28 cellular contexts compared by ENCODE assay signal in the genomic region with DNA sequence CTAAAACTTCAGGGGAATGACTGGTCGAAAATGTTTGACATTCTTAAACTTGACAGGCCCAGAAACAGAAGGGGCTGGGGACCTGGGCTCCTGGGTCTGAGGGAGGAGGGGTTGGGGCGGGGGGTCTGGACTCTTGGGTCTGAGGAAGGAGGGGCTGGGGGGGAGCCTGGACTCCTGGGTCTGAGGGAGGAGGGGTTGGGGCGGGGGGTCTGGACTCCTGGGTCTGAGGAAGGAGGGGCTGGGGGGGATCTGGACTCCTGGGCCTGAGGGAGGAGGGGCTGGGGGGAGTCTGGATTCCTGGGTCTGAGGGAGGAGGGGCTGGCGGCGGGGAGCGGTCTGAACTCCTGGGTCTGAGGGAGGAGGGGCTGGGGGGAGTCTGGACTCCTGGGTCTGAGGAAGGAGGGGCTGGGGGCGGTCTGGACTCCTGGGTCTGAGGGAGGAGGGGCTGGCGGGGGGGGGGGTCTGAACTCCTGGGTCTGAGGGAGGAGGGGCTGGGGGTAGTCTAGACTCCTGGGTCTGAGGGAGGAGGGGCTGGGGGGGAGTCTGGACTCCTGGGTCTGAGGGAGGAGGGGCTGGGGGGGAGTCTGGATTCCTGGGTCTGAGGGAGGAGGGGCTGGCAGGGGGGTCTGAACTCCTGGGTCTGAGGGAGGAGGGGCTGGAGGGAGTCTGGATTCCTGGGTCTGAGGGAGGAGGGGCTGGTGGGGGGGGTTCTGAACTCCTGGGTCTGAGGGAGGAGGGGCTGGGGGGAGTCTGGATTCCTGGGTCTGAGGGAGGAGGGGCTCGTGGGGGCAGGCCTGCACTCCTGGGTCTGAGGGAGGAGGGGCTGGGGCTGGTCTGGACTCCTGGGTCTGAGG. TPM values are rescaled to one million over a fixed set of nuclear protein-coding genes. Genes with fewer than 3 reads are reported as not detected.
"Had no signal": no experiment of that assay in that cellular context is flagged by ENCODE, and none has a peak within 500 bp of the region (broad histone marks: within the 10 kb centered on the region; RNA-seq: fewer than 3 reads in every experiment).

No MANE protein-coding gene starts in this region.

- DNase-seq: activated B cell treated with CpG ODN at 0.5 μM for 24 hours; activated CD4-positive, alpha-beta T cell treated with anti-CD3 and anti-CD28 coated beads for 4 hours; activated CD4-positive, alpha-beta T cell treated with anti-CD3 and anti-CD28 coated beads, Interleukin-2, amount 50 U/mL, for 48 hours; activated effector memory CD4-positive, alpha-beta T cell treated with anti-CD3 and anti-CD28 coated beads, Interleukin-2, amount 50 U/mL, for 16 hours; activated naive CD4-positive, alpha-beta T cell treated with anti-CD3 and anti-CD28 coated beads, Interleukin-2, amount 10 ng/mL, durations not matched to agents 7 days and 5 days; activated naive CD8-positive, alpha-beta T cell treated with anti-CD3 and anti-CD28 coated beads, Interleukin-2, amount 50 U/mL, for 24 hours; activated T-cell treated with anti-CD3 and anti-CD28 coated beads for 4 hours; anterior cingulate cortex; body of pancreas; caudate nucleus; effector CD4-positive, alpha-beta T cell; erythroblast; foreskin melanocyte; immature natural killer cell; kidney glomerular epithelial cell; left ventricle myocardium superior; occipital lobe; stimulated activated CD4-positive, alpha-beta T cell treated with anti-CD3 and anti-CD28 coated beads, Interleukin-2, amount 100 ng/mL, for 48 hours; stimulated activated CD8-positive, alpha-beta memory T cell treated with anti-CD3 and anti-CD28 coated beads, Interleukin-4, amount 100 ng/mL, for 48 hours; stimulated activated naive B cell treated with anti-CD40 and anti-IgM and Interleukin-4, amounts not matched to agents 10 μg/mL and 1 μg/mL and 100 μg/mL, for 72 hours; T1000 had no signal

- H3K27me3 ChIP-seq: body of pancreas had no signal

- H3K4me1 ChIP-seq: body of pancreas had no signal

- H3K4me3 ChIP-seq: body of pancreas, thoracic aorta had no signal

- ATAC-seq: activated naive CD8-positive, alpha-beta T cell treated with anti-CD3 and anti-CD28 coated beads, Interleukin-2, amount 50 U/mL, for 24 hours; body of pancreas; left ventricle myocardium superior; stimulated activated naive B cell treated with anti-CD40 and anti-IgM and Interleukin-4, amounts not matched to agents 10 μg/mL and 1 μg/mL and 100 μg/mL, for 72 hours had no signal

- H3K36me3 ChIP-seq: thoracic aorta had no signal

- H3K27ac ChIP-seq: body of pancreas, thoracic aorta had no signal

- H3K9me3 ChIP-seq: body of pancreas, thoracic aorta had no signal

RNA-seq across cellular contexts. Expression of a gene that starts 5.5 kb away (rescaled TPM):
- total RNA-seq: activated B cell treated with CpG ODN at 0.5 μM for 24 hours, body of pancreas, left ventricle myocardium superior, mononuclear cell, myocyte, occipital lobe, posterior vena cava, thoracic aorta, ureter had no signal
- polyA plus RNA-seq: immature natural killer cell, neural cell had no signal

RNA-seq across cellular contexts. Expression of a gene that starts 8.8 kb away (rescaled TPM):
- total RNA-seq: activated B cell treated with CpG ODN at 0.5 μM for 24 hours, left ventricle myocardium superior, mononuclear cell, myocyte, occipital lobe, posterior vena cava, thoracic aorta, ureter had no signal
- polyA plus RNA-seq: immature natural killer cell, neural cell had no signal

RNA-seq across cellular contexts. Expression of a gene that starts 22.1 kb away (rescaled TPM):
- total RNA-seq: activated B cell treated with CpG ODN at 0.5 μM for 24 hours, body of pancreas, left ventricle myocardium superior, mononuclear cell, myocyte, occipital lobe, posterior vena cava, thoracic aorta, ureter had no signal
- polyA plus RNA-seq: immature natural killer cell, neural cell had no signal

RNA-seq across cellular contexts. Expression of a gene that starts 26.5 kb away (rescaled TPM):
- total RNA-seq: activated B cell treated with CpG ODN at 0.5 μM for 24 hours, body of pancreas, left ventricle myocardium superior, mononuclear cell, myocyte, occipital lobe, posterior vena cava, renal cortical epithelial cell, thoracic aorta, ureter had no signal
- polyA plus RNA-seq: immature natural killer cell, neural cell had no signal

RNA-seq across cellular contexts. Expression of a gene that starts 44.6 kb away (rescaled TPM):
- total RNA-seq: activated B cell treated with CpG ODN at 0.5 μM for 24 hours, body of pancreas, mononuclear cell, myocyte, occipital lobe, posterior vena cava, thoracic aorta had no signal
- polyA plus RNA-seq: immature natural killer cell had no signal
